8 cellular contexts compared by ENCODE assay signal in genomic region chr3:36729204-36730056, GRCh38. TPM values are rescaled to one million over a fixed set of nuclear protein-coding genes. Genes with fewer than 3 reads are reported as not detected.
DNase-seq lines count a peak whose midpoint lies in the region; ATAC-seq, FAIRE-seq and TF ChIP-seq lines count a peak whose summit lies in the region.

No MANE protein-coding gene starts in this region.

- TF ChIP-seq POLR2A in GM12892 (IDR thresholded peaks at IDR 0.05; ENCODE audit: low read depth, low read length) (no peak), prostate gland (IDR thresholded peaks at IDR 0.05) (no peak)

- TF ChIP-seq CTCF in SU-DHL-6 (IDR thresholded peaks at IDR 0.05; ENCODE audit: insufficient read depth, low read length, poor library complexity, severe bottlenecking) (peak; percentile 46), prostate gland (IDR thresholded peaks at IDR 0.05) (peak; percentile 17 to 87 (median 69))

- WGBS in prostate gland: 44% methylated on average over 9 of the region's 9 CpGs

- no peaks in the 10 kb centered on the region for H3K4me1 ChIP-seq in prostate gland (replicated peaks)

- H3K9ac ChIP-seq in SU-DHL-6 (ENCODE audit: low read length): no peak overlapping the region

- no peaks in the 10 kb centered on the region for H3K79me2 ChIP-seq in SU-DHL-6 (ENCODE audit: insufficient read depth, low read length)

- no peaks in the 10 kb centered on the region for H3K36me3 ChIP-seq in SU-DHL-6 (ENCODE audit: low read length)
- no peaks in the 10 kb centered on the region for H3K36me3 ChIP-seq in prostate gland

- H3K4me3 ChIP-seq in SU-DHL-6 (ENCODE audit: insufficient read depth, low read length, poor library complexity, severe bottlenecking) (no peak overlapping the region), prostate gland (no peak overlapping the region)

- no peaks in the 10 kb centered on the region for H3F3A ChIP-seq in SU-DHL-6 (ENCODE audit: insufficient read depth)

- no peak overlapping the region for H3K27ac ChIP-seq in SU-DHL-6 (ENCODE audit: low read depth, low read length)
- no peak overlapping the region for H3K27ac ChIP-seq in prostate gland

- no peak overlapping the region for H2AFZ ChIP-seq in SU-DHL-6 (ENCODE audit: low read depth, low read length, severe bottlenecking)

- peak; percentile 77 for FAIRE-seq in GM12892 (lab: Jason Lieb, UNC)

- in situ Hi-C loops in KBM-7 (cut with MboI; ENCODE audit: low pct_unique_long_range_greater_than_20kb, low sequenced_read_pairs): no loop called here

- intact Hi-C loops in prostate gland (cut with DNase I): loop anchor here (2.0 to 5.0 kb wide), 2 partner anchors 139 to 228 kb away; no protein-coding TSS in a partner anchor

- H3K9me2 ChIP-seq in SU-DHL-6 (replicated peaks; ENCODE audit: insufficient read depth, low read length): no peaks in the 10 kb centered on the region

- DNase-seq in AG08395 (ENCODE audit: low spot score) (peak; percentile 75), GM12892 (ENCODE audit: insufficient read length) (no peak), KBM-7 (peak; percentile 59), foreskin melanocyte (peak; percentile 25), prostate gland (ENCODE audit: low spot score) (no peak), NCI-H128 (lab: John Stamatoyannopoulos, UW; ENCODE audit: unreplicated experiment) (no peak)

- H4K20me1 ChIP-seq in SU-DHL-6 (ENCODE audit: low read depth, low read length): no peaks in the 10 kb centered on the region

- no peak overlapping the region for H3K4me2 ChIP-seq in SU-DHL-6 (ENCODE audit: low read depth, low read length, poor library complexity, severe bottlenecking)

- ATAC-seq in HG02763 (IDR thresholded peaks at IDR 0.05; ENCODE audit: unreplicated experiment): no peak

- H3K27me3 ChIP-seq in SU-DHL-6 (ENCODE audit: low read length): no peaks in the 10 kb centered on the region
- peaks cover 2% of the 10 kb centered on the region for H3K27me3 ChIP-seq in prostate gland (replicated peaks; ENCODE audit: insufficient read depth)

- H3K9me3 ChIP-seq in SU-DHL-6 (ENCODE audit: insufficient read depth, low read length) (no peaks in the 10 kb centered on the region), prostate gland (no peaks in the 10 kb centered on the region)

RNA-seq across cellular contexts. Expression of gene DCLK3, which starts 34.9 kb away (rescaled TPM):
- polyA plus RNA-seq in GM12892 (2012; ENCODE audit: missing spikeins): not detected
- total RNA-seq in prostate gland: under 1 TPM in 1 of 2 donors, not detected in 1; 0.80 TPM

Comparison
In these comparisons a context has a peak if more than half of its experiments do, and no peak if none do; other contexts are left out.
1. DNase-seq: peak in AG08395 (single experiment), KBM-7 (single experiment) and foreskin melanocyte (single experiment); none in GM12892 (single experiment), prostate gland (single experiment) and NCI-H128 (single experiment).